Comparison of ENCODE assay signal across 14 cellular contexts in genomic region chr1:988061-988460, GRCh38. TPM values are rescaled to one million over a fixed set of nuclear protein-coding genes. Genes with fewer than 3 reads are reported as not detected.
"Had no signal": no experiment of that assay in that cellular context is flagged by ENCODE, and none has a peak within 500 bp of the region (broad histone marks: within the 10 kb centered on the region; RNA-seq: fewer than 3 reads in every experiment).

No MANE protein-coding gene starts in this region.

RNA-seq across cellular contexts. Expression of gene PERM1, which starts 6.2 kb away (rescaled TPM):
- total RNA-seq: activated naive CD4-positive, alpha-beta T cell treated with anti-CD3 and anti-CD28 coated beads for 36 hours; activated naive CD4-positive, alpha-beta T cell treated with anti-CD3 and anti-CD28 coated beads, Interleukin-2, amount 50 U/mL, for 72 hours; activated naive CD8-positive, alpha-beta T cell treated with anti-CD3 and anti-CD28 coated beads for 36 hours; activated naive CD8-positive, alpha-beta T cell treated with anti-CD3 and anti-CD28 coated beads, Interleukin-2, amount 10 ng/mL, durations not matched to agents 7 days and 5 days; activated T-cell treated with anti-CD3 and anti-CD28 coated beads, Interleukin-2, amount 50 U/mL, for 4 hours; activated T-cell treated with anti-CD3 and anti-CD28 coated beads, Interleukin-2, amount 50 U/mL, for 72 hours; activated T-helper 1 cell treated with anti-CD3 and anti-CD28 coated beads, Interleukin-12 subunit alpha, Interleukin-12 subunit beta, Interleukin-2, Interleukin-4 antibody, amounts not matched to agents 30 ng/mL and 10 ng/mL and 1 ng/mL, durations not matched to agents 14 hours and 24 hours and 36 hours; activated T-helper 17 cell treated with anti-CD3 and anti-CD28 coated beads, Interleukin-2, amount 50 U/mL, for 72 hours; activated T-helper 2 cell treated with anti-CD3 and anti-CD28 coated beads, Interferon-gamma antibody, Interleukin-2, Interleukin-4, amounts not matched to agents 10 μg/mL and 5 μg/mL and 100 μg/mL, durations not matched to agents 14 hours and 24 hours and 36 hours; ascending aorta; body of pancreas; bronchial epithelial cell had no signal

RNA-seq across cellular contexts. Expression of gene PLEKHN1, which starts 21.8 kb away (rescaled TPM):
- total RNA-seq: ascending aorta, body of pancreas, cardiac septum, cerebellum had no signal
